In the genomic region with DNA sequence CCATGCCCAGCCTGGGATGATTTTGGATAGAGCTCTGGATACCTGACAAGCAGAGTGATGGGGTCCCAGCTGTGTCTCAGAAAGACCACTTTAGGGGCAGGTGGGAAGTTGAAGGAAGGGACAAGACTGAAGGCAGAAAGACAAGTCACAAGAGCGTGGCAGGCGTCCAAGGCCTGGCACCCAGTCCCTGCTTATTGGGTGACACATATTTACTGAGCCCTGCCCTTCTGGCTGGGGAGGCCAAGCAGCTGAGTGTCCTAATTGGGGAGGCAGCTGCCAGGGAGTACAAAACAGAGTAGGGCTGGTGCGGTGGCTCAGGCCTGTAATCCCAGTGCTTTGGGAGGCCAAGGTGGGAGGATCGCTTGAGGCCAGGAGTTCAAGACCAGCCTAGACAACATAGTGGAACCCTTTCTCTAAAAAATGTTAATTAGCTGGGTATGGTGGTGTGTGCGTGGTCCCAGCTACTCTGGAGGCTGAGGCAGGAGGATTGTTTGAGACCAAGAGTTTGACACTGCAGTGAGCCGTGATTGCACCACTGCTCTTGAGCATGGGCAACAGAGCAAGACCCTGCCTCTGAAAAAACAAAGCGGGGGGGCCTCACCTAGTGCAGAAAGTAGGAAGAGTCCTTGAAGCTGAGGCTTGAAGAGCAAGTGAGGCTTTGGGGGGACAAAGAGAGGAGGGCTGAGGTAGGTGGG, we compare ENCODE assay signal across 12 cellular contexts. TPM values are rescaled to one million over a fixed set of nuclear protein-coding genes. Genes with fewer than 3 reads are reported as not detected.
A peak's percentile ranks its signal among the peaks of the same experiment; 100 is the strongest.
DNase-seq lines count a peak whose midpoint lies in the region; ATAC-seq and TF ChIP-seq lines count a peak whose summit lies in the region.
"Had no signal": no experiment of that assay in that cellular context is flagged by ENCODE, and none has a peak within 500 bp of the region (broad histone marks: within the 10 kb centered on the region; RNA-seq: fewer than 3 reads in every experiment).

No MANE protein-coding gene starts in this region.

- intact Hi-C loops in upper lobe of right lung (cut with DNase I): no loop called here

- CTCF ChIA-PET in WTC11 (lab: Charles Lee): interaction anchor here (1.2 kb wide), 1 partner anchor 199 kb away, joined by 3 read pairs; no protein-coding TSS in a partner anchor

- TF ChIP-seq CTCF in WTC11 (IDR thresholded peaks at IDR 0.05) (no peak), lung (IDR thresholded peaks at IDR 0.05; ENCODE audit: control extremely low read depth, extremely low read depth) (no peak), upper lobe of right lung (IDR thresholded peaks at IDR 0.05) (no peak)

- H3K36me3 Mint-ChIP-seq in activated T-cell treated with anti-CD3 and anti-CD28 coated beads, Interleukin-2, amount 50 U/mL, for 4 hours (ENCODE audit: insufficient read depth): no peaks in the 10 kb centered on the region
- no peaks in the 10 kb centered on the region; the same call in 1 of the 2 replicates for H3K36me3 Mint-ChIP-seq in WTC11

- POLR2A ChIA-PET in WTC11 (lab: Charles Lee): interaction anchor here (1.7 kb wide), 1 partner anchor 52 kb away, joined by 5 read pairs; no protein-coding TSS in a partner anchor

- peaks cover 0 to 6% of the 10 kb centered on the region in 2 donors for H3K4me1 ChIP-seq in lung (ENCODE audit: control insufficient read depth in 2 of 2, insufficient read depth in 2 of 2, low read length in 2 of 2)
- H3K4me1 ChIP-seq in upper lobe of right lung: peaks cover 14% of the 10 kb centered on the region

- H3K9me3 Mint-ChIP-seq in activated T-cell treated with anti-CD3 and anti-CD28 coated beads, Interleukin-2, amount 50 U/mL, for 4 hours: no peaks in the 10 kb centered on the region
- no peaks in the 10 kb centered on the region for H3K9me3 Mint-ChIP-seq in WTC11

- H3K4me1 Mint-ChIP-seq in activated T-cell treated with anti-CD3 and anti-CD28 coated beads, Interleukin-2, amount 50 U/mL, for 4 hours (ENCODE audit: low read depth): peaks cover 8% of the 10 kb centered on the region
- peaks cover 8% of the 10 kb centered on the region for H3K4me1 Mint-ChIP-seq in WTC11

- no peak overlapping the region for H3K4me3 ChIP-seq in lung
- H3K4me3 ChIP-seq in upper lobe of right lung: no peak overlapping the region

- H3K36me3 ChIP-seq in lung (ENCODE audit: control insufficient read depth in 2 of 2, insufficient read depth in 2 of 2, low read length in 2 of 2) (peaks cover 0 to 4% of the 10 kb centered on the region in 2 donors), upper lobe of right lung (no peaks in the 10 kb centered on the region)

- no peak for ATAC-seq in activated T-cell treated with anti-CD3 and anti-CD28 coated beads, Interleukin-2, amount 50 U/mL, for 4 hours
- no peak for ATAC-seq in WTC11
- no peak for ATAC-seq in lung (ENCODE audit: insufficient read depth, low FRiP score)
- peak; percentile 53 for ATAC-seq in upper lobe of right lung
- no peak for ATAC-seq in GM18861 (IDR thresholded peaks at IDR 0.05; ENCODE audit: unreplicated experiment)
- no peak for ATAC-seq in GM21367 (IDR thresholded peaks at IDR 0.05; ENCODE audit: unreplicated experiment)

- H3K27me3 ChIP-seq in lung (ENCODE audit: control insufficient read depth, insufficient read depth): no peaks in the 10 kb centered on the region
- H3K27me3 ChIP-seq in upper lobe of right lung: no peaks in the 10 kb centered on the region

- H3K27ac ChIP-seq in lung (ENCODE audit: low read depth in 1 of 2, low read length in 1 of 2) (peak overlapping the region in 1 of 2 donors; percentile 44), upper lobe of right lung (no peak overlapping the region)

- H3K27me3 Mint-ChIP-seq in activated T-cell treated with anti-CD3 and anti-CD28 coated beads, Interleukin-2, amount 50 U/mL, for 4 hours (ENCODE audit: low read depth): no peaks in the 10 kb centered on the region
- no peaks in the 10 kb centered on the region for H3K27me3 Mint-ChIP-seq in WTC11 (ENCODE audit: low read depth)

- 85 to 94% methylated on average over 7 of the region's 7 CpGs for WGBS in lung, 2 donors

- H3K4me3 Mint-ChIP-seq in activated T-cell treated with anti-CD3 and anti-CD28 coated beads, Interleukin-2, amount 50 U/mL, for 4 hours: peak overlapping the region; percentile 19
- no peak overlapping the region for H3K4me3 Mint-ChIP-seq in WTC11

- H3K9me3 ChIP-seq in lung (ENCODE audit: control insufficient read depth in 2 of 2, insufficient read depth in 1 of 2, low read length in 1 of 2) (no peaks in the 10 kb centered on the region), upper lobe of right lung (no peaks in the 10 kb centered on the region)

- H3K27ac Mint-ChIP-seq in WTC11: 0 out of 2 replicates have a peak overlapping the region, but pooled peaks have one; percentile 6

- DNase-seq in activated T-cell treated with anti-CD3 and anti-CD28 coated beads, Interleukin-2, amount 50 U/mL, for 4 hours: no peak
- no peak for DNase-seq in activated T-cell treated with anti-CD3 and anti-CD28 coated beads, Interleukin-2, amount 50 U/mL, for 48 hours
- no peak for DNase-seq in WTC11 (ENCODE audit: low spot score)
- DNase-seq in lung (ENCODE audit: low spot score): peak; percentile 55
- peak; percentile 81 for DNase-seq in upper lobe of right lung
- no peak for DNase-seq in NOMO-1 (lab: John Stamatoyannopoulos, UW; ENCODE audit: unreplicated experiment in 2 of 2)
- DNase-seq: AML-193; GOT3; midbrain; stimulated activated CD4-positive, alpha-beta T cell treated with anti-CD3 and anti-CD28 coated beads, Interleukin-2, amount 100 ng/mL, for 24 hours had no signal

TF ChIP-seq in WTC11, 78 proteins besides CTCF, POLR2A, EP300 and RAD21:
- no peak for TF ChIP-seq ZNF532 (CRISPR knock-in tag; IDR thresholded peaks at IDR 0.05; ENCODE audit: borderline replicate concordance)
- TF ChIP-seq, protein P1, sequence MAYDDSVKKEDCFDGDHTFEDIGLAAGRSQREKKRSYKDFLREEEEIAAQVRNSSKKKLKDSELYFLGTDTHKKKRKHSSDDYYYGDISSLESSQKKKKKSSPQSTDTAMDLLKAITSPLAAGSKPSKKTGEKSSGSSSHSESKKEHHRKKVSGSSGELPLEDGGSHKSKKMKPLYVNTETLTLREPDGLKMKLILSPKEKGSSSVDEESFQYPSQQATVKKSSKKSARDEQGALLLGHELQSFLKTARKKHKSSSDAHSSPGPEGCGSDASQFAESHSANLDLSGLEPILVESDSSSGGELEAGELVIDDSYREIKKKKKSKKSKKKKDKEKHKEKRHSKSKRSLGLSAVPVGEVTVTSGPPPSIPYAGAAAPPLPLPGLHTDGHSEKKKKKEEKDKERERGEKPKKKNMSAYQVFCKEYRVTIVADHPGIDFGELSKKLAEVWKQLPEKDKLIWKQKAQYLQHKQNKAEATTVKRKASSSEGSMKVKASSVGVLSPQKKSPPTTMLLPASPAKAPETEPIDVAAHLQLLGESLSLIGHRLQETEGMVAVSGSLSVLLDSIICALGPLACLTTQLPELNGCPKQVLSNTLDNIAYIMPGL (CRISPR knock-in tag; IDR thresholded peaks at IDR 0.05): no peak
- peak; percentile 53; the same call in 1 of the 2 replicates for TF ChIP-seq ZNF121 (CRISPR knock-in tag; IDR thresholded peaks at IDR 0.05)
TF ChIP-seq in WTC11: peak in this region for 1.

RNA-seq across cellular contexts. Expression of gene GTF2I, which starts 53.0 kb away (rescaled TPM):
- 100 to 1,000 TPM; 161 to 195 (median 181) TPM for total RNA-seq in activated T-cell treated with anti-CD3 and anti-CD28 coated beads, Interleukin-2, amount 50 U/mL, for 4 hours
- 290 to 308 TPM (median 293 TPM) in 3 replicates for total RNA-seq in WTC11 (2021)
- 100 to 1,000 TPM; 224 to 353 TPM for total RNA-seq in lung
- polyA plus RNA-seq in lung: 10 to 100 TPM; 27.7 to 53.3 TPM
- 221 TPM for total RNA-seq in upper lobe of right lung

Comparison
In these comparisons a context has a peak if more than half of its experiments do, and no peak if none do; other contexts are left out.
1. DNase-seq: peak in lung (single experiment) and upper lobe of right lung (single experiment); none in activated T-cell treated with anti-CD3 and anti-CD28 coated beads, Interleukin-2, amount 50 U/mL, for 4 hours (single experiment), activated T-cell treated with anti-CD3 and anti-CD28 coated beads, Interleukin-2, amount 50 U/mL, for 48 hours (0 of 2), WTC11 (single experiment) and NOMO-1 (0 of 2).